In genomic region chr5:52838306-52839015, GRCh38 we compare ENCODE assay signal across 17 cellular contexts. TPM values are rescaled to one million over a fixed set of nuclear protein-coding genes. Genes with fewer than 3 reads are reported as not detected.
DNase-seq lines count a peak whose midpoint lies in the region; ATAC-seq and TF ChIP-seq lines count a peak whose summit lies in the region.
"Had no signal": no experiment of that assay in that cellular context is flagged by ENCODE, and none has a peak within 500 bp of the region (broad histone marks: within the 10 kb centered on the region; RNA-seq: fewer than 3 reads in every experiment).

No MANE protein-coding gene starts in this region.

- H3K4me3 ChIP-seq in esophagus muscularis mucosa: no peak overlapping the region
- H3K4me3 ChIP-seq in psoas muscle: no peak overlapping the region
- H3K4me3 ChIP-seq in MM.1S (ENCODE audit: low read length): no peak overlapping the region
- H3K4me3 ChIP-seq: neural progenitor cell had no signal

- no peak for TF ChIP-seq CTCF in esophagus muscularis mucosa (IDR thresholded peaks at IDR 0.05)
- TF ChIP-seq CTCF in psoas muscle (IDR thresholded peaks at IDR 0.05): no peak
- no peak for TF ChIP-seq CTCF in MM.1S (IDR thresholded peaks at IDR 0.05; ENCODE audit: low read length)

- H3K36me3 ChIP-seq in esophagus muscularis mucosa (no peaks in the 10 kb centered on the region), psoas muscle (ENCODE audit: insufficient read depth in 1 of 2, low read depth in 1 of 2) (no peaks in the 10 kb centered on the region), MM.1S (replicated peaks; ENCODE audit: insufficient read depth, low read length) (no peaks in the 10 kb centered on the region)
- H3K36me3 ChIP-seq: neural progenitor cell had no signal

- TF ChIP-seq POLR2A in esophagus muscularis mucosa (IDR thresholded peaks at IDR 0.05; ENCODE audit: low read depth): no peak

- no peak overlapping the region for H3K4me2 ChIP-seq in MM.1S (ENCODE audit: low read depth, low read length)
- H3K4me2 ChIP-seq: neural progenitor cell had no signal

- intact Hi-C loops in esophagus muscularis mucosa (cut with DNase I) (no loop called here), psoas muscle (cut with DNase I) (no loop called here)

- H3K27me3 ChIP-seq in esophagus muscularis mucosa: no peaks in the 10 kb centered on the region
- no peaks in the 10 kb centered on the region for H3K27me3 ChIP-seq in psoas muscle (ENCODE audit: insufficient read depth in 3 of 3, low read length in 2 of 3)
- no peaks in the 10 kb centered on the region for H3K27me3 ChIP-seq in MM.1S (replicated peaks; ENCODE audit: insufficient read depth, low read length)
- H3K27me3 ChIP-seq: neural progenitor cell had no signal

- peaks cover 0 to 85% (median 79%) of the 10 kb centered on the region in 4 donors for H3K4me1 ChIP-seq in esophagus muscularis mucosa
- peaks cover 7% of the 10 kb centered on the region for H3K4me1 ChIP-seq in psoas muscle
- H3K4me1 ChIP-seq in MM.1S (ENCODE audit: low read length): no peaks in the 10 kb centered on the region

- H4K20me1 ChIP-seq in MM.1S (ENCODE audit: insufficient read depth, low read length): no peaks in the 10 kb centered on the region

- peak overlapping the region; percentile 70 to 83 (median 80) for H3K27ac ChIP-seq in esophagus muscularis mucosa (replicated peaks in 1 of 4)
- H3K27ac ChIP-seq in psoas muscle: peak overlapping the region; percentile 32
- H3K27ac ChIP-seq in MM.1S (ENCODE audit: low read length): no peak overlapping the region
- H3K27ac ChIP-seq: neural progenitor cell had no signal

- peak; percentile 41 for DNase-seq in ACHN
- peak; percentile 19 for DNase-seq in LHCN-M2 (ENCODE audit: low read depth)
- no peak for DNase-seq in esophagus muscularis mucosa (ENCODE audit: extremely low spot score)
- DNase-seq in psoas muscle: no peak
- no peak for DNase-seq in MM.1S
- DNase-seq: activated B cell treated with CpG ODN at 0.5 μM for 24 hours; activated naive CD4-positive, alpha-beta T cell treated with Interleukin-2 at 50 U/mL for 16 hours; AML-193; NCI-H1092; NCI-H345; OCI-M1; stimulated activated CD4-positive, alpha-beta T cell treated with anti-CD3 and anti-CD28 coated beads, Interleukin-12 subunit alpha, Interleukin-12 subunit beta, amount 100 ng/mL, for 4 hours; SW 1271 had no signal

- H2AFZ ChIP-seq in MM.1S (ENCODE audit: low read length): no peak overlapping the region
- H2AFZ ChIP-seq: neural progenitor cell had no signal

- 54% methylated on average over 7 of the region's 7 CpGs for WGBS in esophagus muscularis mucosa
- WGBS in psoas muscle, 3 donors: 85 to 90% (median 86%) methylated on average over 7 of the region's 7 CpGs

- H3K9ac ChIP-seq in MM.1S (ENCODE audit: low read length): no peak overlapping the region
- H3K9ac ChIP-seq: neural progenitor cell had no signal

- no peaks in the 10 kb centered on the region for H3F3A ChIP-seq in MM.1S (ENCODE audit: insufficient read depth, low read length)

- H3K79me2 ChIP-seq in MM.1S (ENCODE audit: low read length): no peaks in the 10 kb centered on the region

- H3K9me3 ChIP-seq in esophagus muscularis mucosa: no peaks in the 10 kb centered on the region
- H3K9me3 ChIP-seq in psoas muscle: no peaks in the 10 kb centered on the region
- H3K9me3 ChIP-seq in MM.1S (replicated peaks; ENCODE audit: insufficient read depth, low read length): no peaks in the 10 kb centered on the region

- ATAC-seq in psoas muscle (no peak), HG02973 (IDR thresholded peaks at IDR 0.05; ENCODE audit: unreplicated experiment) (no peak), GM18867 (IDR thresholded peaks at IDR 0.05; ENCODE audit: unreplicated experiment) (no peak)
- ATAC-seq in activated CD4-positive, CD25-positive, alpha-beta regulatory T cell treated with anti-CD3 and anti-CD28 coated beads, Interleukin-2, amount 50 U/mL, for 24 hours: no peak

- no peaks in the 10 kb centered on the region for H3K9me2 ChIP-seq in MM.1S (replicated peaks; ENCODE audit: insufficient read depth, low read length)

- no peak for TF ChIP-seq EP300 in esophagus muscularis mucosa (IDR thresholded peaks at IDR 0.05)

- in situ Hi-C loops in ACHN (cut with HindIII; ENCODE audit: low pct_ligation_motif_present, low pct_unique_long_range_greater_than_20kb, low sequenced_read_pairs): no loop called here

RNA-seq across cellular contexts. Expression of gene ITGA1, which starts 50.7 kb away (rescaled TPM):
- total RNA-seq in LHCN-M2 (2014; rRNA removed) (4.3 and 14.8 TPM in 2 replicates), esophagus muscularis mucosa (100 to 1,000 TPM; 228 to 302 (median 235) TPM), psoas muscle (10 to 100 TPM; 13.0 to 29.3 (median 17.4) TPM)
- polyA plus RNA-seq in LHCN-M2 (2012): 4.2 TPM
- 1 to 10 TPM; 3.4 to 3.7 (median 3.5) TPM for polyA plus RNA-seq in psoas muscle

RNA-seq across cellular contexts. Expression of gene PELO, which starts 50.7 kb away (rescaled TPM):
- total RNA-seq in LHCN-M2 (2014; rRNA removed) (16.0 and 18.3 TPM in 2 replicates), esophagus muscularis mucosa (10 to 100 TPM; 43.1 to 77.7 (median 69.7) TPM), psoas muscle (10 to 100 TPM; 24.8 to 30.1 (median 25.3) TPM)
- polyA plus RNA-seq in LHCN-M2 (2012): 16.1 TPM
- 10 to 100 TPM; 13.1 to 26.7 (median 26.6) TPM for polyA plus RNA-seq in psoas muscle

Comparison
In these comparisons a context has a peak if more than half of its experiments do, and no peak if none do; other contexts are left out.
1. DNase-seq: peak in ACHN (single experiment) and LHCN-M2 (single experiment); none in esophagus muscularis mucosa (single experiment), psoas muscle (0 of 2) and MM.1S (single experiment).
2. RNA of gene ITGA1, which starts 50.7 kb away (total RNA-seq): 228 to 302 TPM in esophagus muscularis mucosa; 13.0 to 29.3 TPM in psoas muscle and 4.3 to 14.8 TPM in LHCN-M2; every median in the first group is over 4 times any median in the second.